ENCODE assay signal across 17 cellular contexts in the genomic region with DNA sequence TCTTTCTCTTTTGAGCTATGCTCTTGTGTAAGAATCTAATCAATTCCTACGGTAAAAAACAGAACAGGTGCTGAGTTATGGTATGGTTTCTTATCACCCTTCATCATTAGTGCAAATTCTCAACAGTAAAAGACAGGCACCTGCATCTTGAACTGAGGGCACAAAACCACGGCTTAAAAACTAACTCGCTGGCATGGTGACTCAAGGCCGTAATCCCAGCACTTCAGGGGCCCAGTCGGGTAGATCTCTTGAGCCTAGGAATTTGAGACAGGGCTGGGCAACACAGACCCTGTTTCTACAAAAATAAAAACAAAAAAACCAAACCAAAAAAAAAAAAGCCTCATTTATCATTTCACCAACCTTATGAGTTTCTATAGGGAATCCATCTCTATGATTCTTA. TPM values are rescaled to one million over a fixed set of nuclear protein-coding genes. Genes with fewer than 3 reads are reported as not detected.
A peak's percentile ranks its signal among the peaks of the same experiment; 100 is the strongest.
DNase-seq lines count a peak whose midpoint lies in the region; ATAC-seq and TF ChIP-seq lines count a peak whose summit lies in the region.
"Had no signal": no experiment of that assay in that cellular context is flagged by ENCODE, and none has a peak within 500 bp of the region (broad histone marks: within the 10 kb centered on the region; RNA-seq: fewer than 3 reads in every experiment).

No MANE protein-coding gene starts in this region.

- intact Hi-C loops in sciatic nerve (cut with DNase I) (no loop called here), sigmoid colon (cut with DNase I) (no loop called here)

- H3K4me3 Mint-ChIP-seq in GM23338 = no peak overlapping the region
- peak overlapping the region; percentile 78 for H3K4me3 Mint-ChIP-seq in endothelial cell (ENCODE audit: unreplicated experiment)
- H3K4me3 Mint-ChIP-seq in activated T-cell treated with anti-CD3 and anti-CD28 coated beads, Interleukin-2, amount 50 U/mL, for 72 hours = no peak overlapping the region
- H3K4me3 Mint-ChIP-seq: CD14-positive monocyte; CD4-positive, alpha-beta memory T cell had no signal

- H3K4me1 Mint-ChIP-seq in GM23338 (no peaks in the 10 kb centered on the region; the same call in 2 of the 3 replicates), endothelial cell (ENCODE audit: unreplicated experiment) (peaks cover under 1% of the 10 kb centered on the region)
- peaks cover 3% of the 10 kb centered on the region for H3K4me1 Mint-ChIP-seq in activated T-cell treated with anti-CD3 and anti-CD28 coated beads, Interleukin-2, amount 50 U/mL, for 72 hours (ENCODE audit: low read depth)
- H3K4me1 Mint-ChIP-seq: CD14-positive monocyte had no signal

- no peaks in the 10 kb centered on the region for H3K9me2 ChIP-seq in GM23338 (ENCODE audit: insufficient read depth)
- no peaks in the 10 kb centered on the region for H3K9me2 ChIP-seq in GM23248 (ENCODE audit: insufficient read depth)

- no peak for TF ChIP-seq CTCF in GM23338 (conservative IDR thresholded peaks at IDR 0.05; ENCODE audit: low read depth in 2 of 2)
- TF ChIP-seq CTCF in endothelial cell (IDR thresholded peaks at IDR 0.05; ENCODE audit: unreplicated experiment) = no peak
- TF ChIP-seq CTCF in sigmoid colon (IDR thresholded peaks at IDR 0.05) = no peak

- H3K4me3 ChIP-seq in GM23338 = no peak overlapping the region
- H3K4me3 ChIP-seq in sigmoid colon = no peak overlapping the region
- no peak overlapping the region for H3K4me3 ChIP-seq in GM23248
- H3K4me3 ChIP-seq: BLaER1 had no signal

- H3K27me3 ChIP-seq in GM23338 (ENCODE audit: insufficient read depth) (no peaks in the 10 kb centered on the region), sigmoid colon (no peaks in the 10 kb centered on the region), GM23248 (replicated peaks; ENCODE audit: insufficient read depth) (no peaks in the 10 kb centered on the region)
- H3K27me3 ChIP-seq: BLaER1 had no signal

- no peak overlapping the region for H3K27ac Mint-ChIP-seq in GM23338
- H3K27ac Mint-ChIP-seq in endothelial cell (ENCODE audit: unreplicated experiment) = no peak overlapping the region
- H3K27ac Mint-ChIP-seq in activated T-cell treated with anti-CD3 and anti-CD28 coated beads, Interleukin-2, amount 50 U/mL, for 72 hours = no peak overlapping the region

- H3F3A ChIP-seq in GM23338 (replicated peaks; ENCODE audit: low read depth) (no peaks in the 10 kb centered on the region), GM23248 (ENCODE audit: insufficient read depth) (no peaks in the 10 kb centered on the region)

- H3K36me3 Mint-ChIP-seq in GM23338 (ENCODE audit: low read depth) (peaks cover 38% of the 10 kb centered on the region), endothelial cell (ENCODE audit: low read depth, unreplicated experiment) (peaks cover 33% of the 10 kb centered on the region)
- H3K36me3 Mint-ChIP-seq in activated T-cell treated with anti-CD3 and anti-CD28 coated beads, Interleukin-2, amount 50 U/mL, for 72 hours (ENCODE audit: insufficient read depth in 2 of 2) = peaks cover 3 to 12% of the 10 kb centered on the region in 2 donors

- 78 to 82% methylated on average over 5 of the region's 5 CpGs for WGBS in sigmoid colon, 2 donors
- WGBS in GM23248 (ENCODE audit: low coverage in 1 of 2, low lambda C conversion rate in 2 of 2, missing lambda C conversion rate in 2 of 2), 2 experiments = 75 to 91% methylated on average over 5 of the region's 5 CpGs

- in situ Hi-C loops in GM23248 (cut with MboI) = no loop called here

- no peak for DNase-seq in GM23338 (ENCODE audit: low spot score)
- DNase-seq in endothelial cell (ENCODE audit: low spot score) = no peak
- peak; percentile 21 for DNase-seq in sciatic nerve (ENCODE audit: low spot score)
- no peak for DNase-seq in sigmoid colon
- no peak for DNase-seq in activated T-cell treated with anti-CD3 and anti-CD28 coated beads, Interleukin-2, amount 50 U/mL, for 72 hours
- no peak for DNase-seq in GM23248
- DNase-seq in globus pallidus (ENCODE audit: low spot score) = no peak
- DNase-seq: Calu3; CD4-positive, alpha-beta memory T cell; DMS53; HCEC 1CT; Kasumi-1; KBM-7 had no signal

- peaks cover 7% of the 10 kb centered on the region for H3K79me2 ChIP-seq in GM23338 (replicated peaks; ENCODE audit: insufficient read depth)
- H3K79me2 ChIP-seq in GM23248 (ENCODE audit: insufficient read depth) = peaks cover 39% of the 10 kb centered on the region

- H3K9me3 ChIP-seq in KOPT-K1 (ENCODE audit: insufficient read depth, low read length, poor library complexity, severe bottlenecking) = no peaks in the 10 kb centered on the region
- no peaks in the 10 kb centered on the region for H3K9me3 ChIP-seq in sigmoid colon
- H3K9me3 ChIP-seq in GM23248 (ENCODE audit: low read depth) = no peaks in the 10 kb centered on the region
- H3K9me3 ChIP-seq: BLaER1 had no signal

- H3K4me2 ChIP-seq in GM23338 (no peak overlapping the region), GM23248 (ENCODE audit: unreplicated experiment) (no peak overlapping the region)
- H3K4me2 ChIP-seq: BLaER1 had no signal

- no peak for TF ChIP-seq POLR2A in sigmoid colon (IDR thresholded peaks at IDR 0.05)

- H3K9ac ChIP-seq in GM23248 = no peak overlapping the region
- H3K9ac ChIP-seq: BLaER1 had no signal

- H3K4me1 ChIP-seq in GM23338 (ENCODE audit: insufficient read depth) (no peaks in the 10 kb centered on the region), sigmoid colon (peaks cover 0 to 1% (median 0%) of the 10 kb centered on the region in 4 donors), GM23248 (ENCODE audit: insufficient read depth) (no peaks in the 10 kb centered on the region)

- ATAC-seq in GM23338 = no peak
- no peak for ATAC-seq in sciatic nerve
- no peak for ATAC-seq in activated T-cell treated with anti-CD3 and anti-CD28 coated beads, Interleukin-2, amount 50 U/mL, for 72 hours (replicated peaks in 1 of 2)

- no peaks in the 10 kb centered on the region for H3K9me3 Mint-ChIP-seq in GM23338
- no peaks in the 10 kb centered on the region for H3K9me3 Mint-ChIP-seq in endothelial cell (ENCODE audit: unreplicated experiment)
- no peaks in the 10 kb centered on the region for H3K9me3 Mint-ChIP-seq in activated T-cell treated with anti-CD3 and anti-CD28 coated beads, Interleukin-2, amount 50 U/mL, for 72 hours
- H3K9me3 Mint-ChIP-seq: CD4-positive, alpha-beta memory T cell had no signal

- H2AFZ ChIP-seq in GM23338 = no peak overlapping the region
- no peak overlapping the region for H2AFZ ChIP-seq in GM23248

- H3K36me3 ChIP-seq in GM23338 (ENCODE audit: insufficient read depth) (peaks cover 7% of the 10 kb centered on the region), KOPT-K1 (ENCODE audit: insufficient read depth, low read length) (peaks cover 62% of the 10 kb centered on the region), sigmoid colon (peaks cover 0 to 73% (median 32%) of the 10 kb centered on the region in 4 donors), GM23248 (ENCODE audit: low read depth) (peaks cover 23% of the 10 kb centered on the region; the same call in 1 of the 2 replicates)

- TF ChIP-seq EP300 in sigmoid colon (IDR thresholded peaks at IDR 0.05) = no peak

- H3K27me3 Mint-ChIP-seq in GM23338 (ENCODE audit: insufficient read depth, low read depth, poor library complexity) (peaks cover 3% of the 10 kb centered on the region), endothelial cell (ENCODE audit: unreplicated experiment) (peaks cover 8% of the 10 kb centered on the region)
- no peaks in the 10 kb centered on the region for H3K27me3 Mint-ChIP-seq in activated T-cell treated with anti-CD3 and anti-CD28 coated beads, Interleukin-2, amount 50 U/mL, for 72 hours (ENCODE audit: low read depth)
- H3K27me3 Mint-ChIP-seq: CD4-positive, alpha-beta memory T cell had no signal

- H4K20me1 ChIP-seq in GM23338 (replicated peaks; ENCODE audit: insufficient read depth) = 0 out of 2 replicates have a peak, but pooled peaks cover 2% of the 10 kb centered on the region
- H4K20me1 ChIP-seq in GM23248 (ENCODE audit: insufficient read depth) = no peaks in the 10 kb centered on the region

- H3K27ac ChIP-seq in GM23338 (ENCODE audit: low read depth) = peak overlapping the region; percentile 55; the same call in 1 of the 2 replicates
- H3K27ac ChIP-seq in KOPT-K1 (ENCODE audit: low read depth, low read length, poor library complexity, severe bottlenecking) = peak overlapping the region; percentile 37
- H3K27ac ChIP-seq in sigmoid colon = no peak overlapping the region
- no peak overlapping the region for H3K27ac ChIP-seq in GM23248
- H3K27ac ChIP-seq: BLaER1, HL-60 had no signal

TF ChIP-seq in GM23338, 12 proteins besides CTCF, POLR2A, EP300 and RAD21:
- TF ChIP-seq POLR2AphosphoS5 (IDR thresholded peaks at IDR 0.05; ENCODE audit: low read depth) = no peak
- no peak for TF ChIP-seq EZH2 (IDR thresholded peaks at IDR 0.05; ENCODE audit: low read depth, unreplicated experiment)

RNA-seq across cellular contexts. Expression of a gene that starts 33.3 kb away (rescaled TPM):
- 80.4 and 81.6 TPM in 2 replicates for total RNA-seq in GM23338 (2014; rRNA removed; shearing (Covaris generic))
- polyA plus RNA-seq in GM23338 (2016; fragmentation: Nextera tagmentation; extraction: Ambion mirVana) (62.9 and 74.0 TPM in 2 replicates), sigmoid colon (100 to 1,000 TPM in 2 of 3 donors, 10 to 100 TPM in 1; 69.3 to 112 (median 109) TPM), GM23248 (2016; fragmentation: Nextera tagmentation; extraction: Ambion mirVana) (52.4 and 53.4 TPM in 2 replicates)
- total RNA-seq in endothelial cell (ENCODE audit: unreplicated experiment) (42.5 TPM), sciatic nerve (37.7 TPM), sigmoid colon (10 to 100 TPM; 28.9 to 44.7 (median 38.4) TPM)
- 10 to 100 TPM; 41.8 to 50.9 TPM for total RNA-seq in activated T-cell treated with anti-CD3 and anti-CD28 coated beads, Interleukin-2, amount 50 U/mL, for 72 hours
- total RNA-seq in GM23248 (2014; rRNA removed; shearing (Covaris generic)) = 43.0 and 46.4 TPM in 2 replicates

RNA-seq across cellular contexts. Expression of a gene that starts 33.8 kb away (rescaled TPM):
- 102 and 103 TPM in 2 replicates for total RNA-seq in GM23338 (2014; rRNA removed; shearing (Covaris generic))
- 104 and 116 TPM in 2 replicates for polyA plus RNA-seq in GM23338 (2016; fragmentation: Nextera tagmentation; extraction: Ambion mirVana)
- 124 TPM for total RNA-seq in endothelial cell (ENCODE audit: unreplicated experiment)
- 92.6 TPM for total RNA-seq in sciatic nerve
- total RNA-seq in sigmoid colon = 10 to 100 TPM; 35.2 to 69.8 (median 45.2) TPM
- polyA plus RNA-seq in sigmoid colon = 10 to 100 TPM; 27.6 to 70.7 (median 29.4) TPM
- 100 to 1,000 TPM in 1 of 2 donors, 10 to 100 TPM in 1; 97.9 to 109 TPM for total RNA-seq in activated T-cell treated with anti-CD3 and anti-CD28 coated beads, Interleukin-2, amount 50 U/mL, for 72 hours
- total RNA-seq in GM23248 (2014; rRNA removed; shearing (Covaris generic)) = 53.4 and 85.5 TPM in 2 replicates
- 65.3 and 67.2 TPM in 2 replicates for polyA plus RNA-seq in GM23248 (2016; fragmentation: Nextera tagmentation; extraction: Ambion mirVana)

RNA-seq across cellular contexts. Expression of a gene that starts 45.1 kb away (rescaled TPM):
- total RNA-seq in GM23338 (2014; rRNA removed; shearing (Covaris generic)) = 33.4 and 36.7 TPM in 2 replicates
- polyA plus RNA-seq in GM23338 (2016; fragmentation: Nextera tagmentation; extraction: Ambion mirVana) = 13.5 and 13.6 TPM in 2 replicates
- 110 TPM for total RNA-seq in endothelial cell (ENCODE audit: unreplicated experiment)
- 31.1 TPM for total RNA-seq in sciatic nerve
- 100 to 1,000 TPM in 1 of 4 donors, 10 to 100 TPM in 3; 46.6 to 112 (median 81.0) TPM for total RNA-seq in sigmoid colon
- 10 to 100 TPM in 1 of 3 donors, 1 to 10 TPM in 2; 6.2 to 12.7 (median 8.4) TPM for polyA plus RNA-seq in sigmoid colon
- total RNA-seq in activated T-cell treated with anti-CD3 and anti-CD28 coated beads, Interleukin-2, amount 50 U/mL, for 72 hours = under 1 TPM in 1 of 2 donors, not detected in 1; 0.10 TPM
- 36.0 and 46.6 TPM in 2 replicates for total RNA-seq in GM23248 (2014; rRNA removed; shearing (Covaris generic))
- 28.0 and 28.1 TPM in 2 replicates for polyA plus RNA-seq in GM23248 (2016; fragmentation: Nextera tagmentation; extraction: Ambion mirVana)
- total RNA-seq: CD4-positive, alpha-beta memory T cell had no signal
- polyA plus RNA-seq: CD4-positive, alpha-beta memory T cell had no signal

Comparison
In these comparisons a context has a peak if more than half of its experiments do, and no peak if none do; other contexts are left out.
1. H3K27ac ChIP-seq: peak in GM23338 (single experiment) and KOPT-K1 (single experiment); none in sigmoid colon (0 of 4) and GM23248 (single experiment).
2. RNA of a gene that starts 45.1 kb away (total RNA-seq): 110 TPM in endothelial cell (single experiment), 46.6 to 112 TPM in sigmoid colon, 36.0 to 46.6 TPM in GM23248, 33.4 to 36.7 TPM in GM23338 and 31.1 TPM in sciatic nerve (single experiment); 0.10 TPM in activated T-cell treated with anti-CD3 and anti-CD28 coated beads, Interleukin-2, amount 50 U/mL, for 72 hours; every median in the first group is over 10 times any median in the second.